21 cellular contexts compared by ENCODE assay signal in genomic region chr7:16202298-16202697, GRCh38.
DNase-seq lines count a peak whose midpoint lies in the region; ATAC-seq, FAIRE-seq and TF ChIP-seq lines count a peak whose summit lies in the region.
"Had no signal": no experiment of that assay in that cellular context is flagged by ENCODE, and none has a peak within 500 bp of the region (broad histone marks: within the 10 kb centered on the region; RNA-seq: fewer than 3 reads in every experiment).

No MANE protein-coding gene starts in this region.

- no peak for TF ChIP-seq POLR2A in heart left ventricle (IDR thresholded peaks at IDR 0.05)

- peak in 3 of 4 donors; percentile 22 to 78 (median 69) for ATAC-seq in heart left ventricle
- ATAC-seq in left colon, result peak; percentile 32

- H3K9me3 ChIP-seq in heart left ventricle, result peaks cover 0 to 2% (median 0%) of the 10 kb centered on the region in 12 donors
- no peaks in the 10 kb centered on the region for H3K9me3 ChIP-seq in right atrium auricular region
- no peaks in the 10 kb centered on the region for H3K9me3 ChIP-seq in astrocyte (ENCODE audit: insufficient read depth, low read depth, low read length)
- H3K9me3 ChIP-seq in GM23248 (ENCODE audit: low read depth), result no peaks in the 10 kb centered on the region
- H3K9me3 ChIP-seq: MG63, SJCRH30 had no signal

- FAIRE-seq in astrocyte (lab: Jason Lieb, UNC), result no peak
- FAIRE-seq: A204.1, GM19239, H54 had no signal

- H3K4me3 ChIP-seq in heart left ventricle (no peak overlapping the region), right atrium auricular region (no peak overlapping the region), astrocyte (ENCODE audit: insufficient read depth, low read depth, low read length) (no peak overlapping the region), fibroblast of pulmonary artery (replicated peaks; ENCODE audit: low read depth, low read length) (no peak overlapping the region), GM23248 (no peak overlapping the region)
- H3K4me3 ChIP-seq: MG63, SJCRH30 had no signal

- H2AFZ ChIP-seq in astrocyte (ENCODE audit: low read depth, low read length) (no peak overlapping the region), GM23248 (no peak overlapping the region)

- H3K27me3 ChIP-seq in heart left ventricle (no peaks in the 10 kb centered on the region), right atrium auricular region (no peaks in the 10 kb centered on the region), astrocyte (ENCODE audit: insufficient read depth, low read length) (no peaks in the 10 kb centered on the region), GM23248 (replicated peaks; ENCODE audit: insufficient read depth) (no peaks in the 10 kb centered on the region)
- H3K27me3 ChIP-seq: MG63, SJCRH30 had no signal

- H3K4me1 Mint-ChIP-seq in astrocyte (ENCODE audit: low read depth, unreplicated experiment), result no peaks in the 10 kb centered on the region
- H3K4me1 Mint-ChIP-seq in activated naive CD8-positive, alpha-beta T cell treated with anti-CD3 and anti-CD28 coated beads for 36 hours, result no peaks in the 10 kb centered on the region
- H3K4me1 Mint-ChIP-seq: CD8-positive, alpha-beta memory T cell had no signal

- no peaks in the 10 kb centered on the region for H3K36me3 Mint-ChIP-seq in astrocyte (ENCODE audit: low read depth, unreplicated experiment)
- H3K36me3 Mint-ChIP-seq in activated naive CD8-positive, alpha-beta T cell treated with anti-CD3 and anti-CD28 coated beads for 36 hours, result no peaks in the 10 kb centered on the region
- H3K36me3 Mint-ChIP-seq: CD8-positive, alpha-beta memory T cell had no signal

- H3K9ac ChIP-seq in astrocyte (ENCODE audit: low read length) (no peak overlapping the region), GM23248 (no peak overlapping the region)

- no peaks in the 10 kb centered on the region for H3K27me3 Mint-ChIP-seq in astrocyte (ENCODE audit: low read depth, unreplicated experiment)
- H3K27me3 Mint-ChIP-seq in activated naive CD8-positive, alpha-beta T cell treated with anti-CD3 and anti-CD28 coated beads for 36 hours, result no peaks in the 10 kb centered on the region
- H3K27me3 Mint-ChIP-seq: CD8-positive, alpha-beta memory T cell had no signal

- H3K9me2 ChIP-seq in GM23248 (ENCODE audit: insufficient read depth), result no peaks in the 10 kb centered on the region

- H3K9me3 Mint-ChIP-seq in astrocyte (ENCODE audit: unreplicated experiment), result peaks cover 4% of the 10 kb centered on the region
- H3K9me3 Mint-ChIP-seq in activated naive CD8-positive, alpha-beta T cell treated with anti-CD3 and anti-CD28 coated beads for 36 hours, result no peaks in the 10 kb centered on the region

- no peak overlapping the region for H3K4me3 Mint-ChIP-seq in astrocyte (ENCODE audit: unreplicated experiment)
- no peak overlapping the region for H3K4me3 Mint-ChIP-seq in activated naive CD8-positive, alpha-beta T cell treated with anti-CD3 and anti-CD28 coated beads for 36 hours
- H3K4me3 Mint-ChIP-seq: CD8-positive, alpha-beta memory T cell had no signal

- H3F3A ChIP-seq in GM23248 (ENCODE audit: insufficient read depth), result no peaks in the 10 kb centered on the region

- H3K27ac ChIP-seq in heart left ventricle (peak overlapping the region in 3 of 12 donors; percentile 16 to 48 (median 26)), right atrium auricular region (no peak overlapping the region), astrocyte (ENCODE audit: low read depth, low read length) (no peak overlapping the region), GM23248 (no peak overlapping the region)
- H3K27ac ChIP-seq: C4-2B, RWPE1, SJCRH30 had no signal

- no peak overlapping the region for H3K27ac Mint-ChIP-seq in astrocyte (ENCODE audit: unreplicated experiment)
- no peak overlapping the region for H3K27ac Mint-ChIP-seq in activated naive CD8-positive, alpha-beta T cell treated with anti-CD3 and anti-CD28 coated beads for 36 hours
- H3K27ac Mint-ChIP-seq: CD8-positive, alpha-beta memory T cell had no signal

- H4K20me1 ChIP-seq in astrocyte (ENCODE audit: insufficient read depth, low read length), result no peaks in the 10 kb centered on the region
- no peaks in the 10 kb centered on the region for H4K20me1 ChIP-seq in GM23248 (ENCODE audit: insufficient read depth)

- no peak for TF ChIP-seq CTCF in heart left ventricle (IDR thresholded peaks at IDR 0.05)
- no peak for TF ChIP-seq CTCF in right atrium auricular region (IDR thresholded peaks at IDR 0.05)
- TF ChIP-seq CTCF in astrocyte (IDR thresholded peaks at IDR 0.05; ENCODE audit: insufficient read depth, low read depth, low read length), result no peak
- no peak for TF ChIP-seq CTCF in fibroblast of pulmonary artery (IDR thresholded peaks at IDR 0.05; ENCODE audit: low read length, missing control alignments)

- no peaks in the 10 kb centered on the region for H3K36me3 ChIP-seq in heart left ventricle
- H3K36me3 ChIP-seq in right atrium auricular region, result no peaks in the 10 kb centered on the region
- H3K36me3 ChIP-seq in astrocyte (ENCODE audit: insufficient read depth, low read length), result no peaks in the 10 kb centered on the region
- no peaks in the 10 kb centered on the region for H3K36me3 ChIP-seq in GM23248 (ENCODE audit: low read depth)
- H3K36me3 ChIP-seq: MG63, SJCRH30 had no signal

- DNase-seq in heart left ventricle (no peak), right atrium auricular region (ENCODE audit: low spot score) (no peak), astrocyte (ENCODE audit: low read depth) (peak; percentile 18), fibroblast of pulmonary artery (ENCODE audit: low read depth) (peak; percentile 36), left colon (no peak), occipital lobe (lab: John Stamatoyannopoulos, UW) (no peak), GM23248 (no peak)
- no peak for DNase-seq in activated naive CD8-positive, alpha-beta T cell treated with anti-CD3 and anti-CD28 coated beads for 36 hours
- DNase-seq: CD8-positive, alpha-beta memory T cell; Kasumi-1; MG63; NCI-H1417 treated with DMSO at 0.1 percent for 48 hours; NCI-H187; NCI-H2107; NK-92 treated with Interleukin-12 subunit alpha and Interleukin-12 subunit beta, amount 100 ng/mL, for 24 hours; SJCRH30 had no signal

- H3K4me2 ChIP-seq in astrocyte (ENCODE audit: low read length) (no peak overlapping the region), GM23248 (ENCODE audit: unreplicated experiment) (no peak overlapping the region)

- intact Hi-C loops in heart left ventricle (cut with DNase I) (no loop called here), left colon (cut with DNase I, micrococcal nuclease) (no loop called here)

- H3K4me1 ChIP-seq in heart left ventricle (peaks cover 0 to 24% (median 0%) of the 10 kb centered on the region in 12 donors), right atrium auricular region (peaks cover 0 to 12% of the 10 kb centered on the region in 2 donors), astrocyte (ENCODE audit: insufficient read depth, low read length) (no peaks in the 10 kb centered on the region), GM23248 (ENCODE audit: insufficient read depth) (no peaks in the 10 kb centered on the region)
- H3K4me1 ChIP-seq: SJCRH30 had no signal

- H3K79me2 ChIP-seq in astrocyte (ENCODE audit: insufficient read depth, low read length) (no peaks in the 10 kb centered on the region), GM23248 (ENCODE audit: insufficient read depth) (no peaks in the 10 kb centered on the region)

- in situ Hi-C loops in GM23248 (cut with MboI), result no loop called here

Comparison
In these comparisons a context has a peak if more than half of its experiments do, and no peak if none do; other contexts are left out.
1. DNase-seq: peak in astrocyte (single experiment) and fibroblast of pulmonary artery (single experiment); none in heart left ventricle (0 of 5), right atrium auricular region (single experiment), left colon (0 of 2), occipital lobe (single experiment), activated naive CD8-positive, alpha-beta T cell treated with anti-CD3 and anti-CD28 coated beads for 36 hours (single experiment) and GM23248 (single experiment).